ENCODE assay signal across 17 cellular contexts in genomic region chr15:69140306-69140705, GRCh38. TPM values are rescaled to one million over a fixed set of nuclear protein-coding genes. Genes with fewer than 3 reads are reported as not detected.
DNase-seq lines count a peak whose midpoint lies in the region; ATAC-seq and TF ChIP-seq lines count a peak whose summit lies in the region.
"Had no signal": no experiment of that assay in that cellular context is flagged by ENCODE, and none has a peak within 500 bp of the region (broad histone marks: within the 10 kb centered on the region; RNA-seq: fewer than 3 reads in every experiment).

No MANE protein-coding gene starts in this region.

- no peaks in the 10 kb centered on the region for H3K9me3 ChIP-seq in uterus

- TF ChIP-seq CTCF in fibroblast of the aortic adventitia (IDR thresholded peaks at IDR 0.05; ENCODE audit: insufficient read depth, low read length) (no peak), uterus (IDR thresholded peaks at IDR 0.05) (no peak)

- H3K27ac ChIP-seq in uterus: no peak overlapping the region

- H3K4me1 ChIP-seq in uterus: no peaks in the 10 kb centered on the region
- H3K4me1 ChIP-seq: HAP-1 had no signal

- peaks cover 0 to 5% of the 10 kb centered on the region in 2 donors for H3K27me3 ChIP-seq in uterus

- no peak for ATAC-seq in GM18502 (IDR thresholded peaks at IDR 0.05; ENCODE audit: poor library complexity, unreplicated experiment)
- no peak for ATAC-seq in GM18861 (IDR thresholded peaks at IDR 0.05; ENCODE audit: unreplicated experiment)
- ATAC-seq: Panc1, T-helper 17 cell had no signal

- no peaks in the 10 kb centered on the region for H3K36me3 ChIP-seq in uterus
- H3K36me3 ChIP-seq: HAP-1 had no signal

- H3K4me3 ChIP-seq in fibroblast of the aortic adventitia (ENCODE audit: low read depth, low read length): no peak overlapping the region
- no peak overlapping the region for H3K4me3 ChIP-seq in uterus
- H3K4me3 ChIP-seq: HAP-1 had no signal

- DNase-seq in DMS 273 treated with DMSO at 0.1 percent for 48 hours (lab: John Stamatoyannopoulos, UW) (peak; percentile 78), NCI-H1694 (lab: John Stamatoyannopoulos, UW) (peak; percentile 81), NCI-H69 (lab: John Stamatoyannopoulos, UW) (peak; percentile 88), fibroblast of the aortic adventitia (ENCODE audit: low read depth) (peak; percentile 29), uterus (no peak), NCI-H1417 (lab: John Stamatoyannopoulos, UW) (no peak)
- DNase-seq: ACHN; CD4-positive, alpha-beta memory T cell; EL; IMR-90; NCI-H526 treated with DMSO at 0.1 percent for 48 hours; SIG-M5; T-helper 17 cell had no signal

- TF ChIP-seq POLR2A in uterus (IDR thresholded peaks at IDR 0.05): no peak

- intact Hi-C loops in uterus (cut with DNase I; ENCODE audit: low total_unique reads): no loop called here

RNA-seq across cellular contexts. Expression of gene GLCE, which starts 20.1 kb away (rescaled TPM):
- total RNA-seq in fibroblast of the aortic adventitia (ENCODE audit: low replicate concordance) (8.3 and 24.4 TPM in 2 replicates), uterus (10 to 100 TPM in 3 of 4 donors, 1 to 10 TPM in 1; 3.1 to 46.0 (median 14.7) TPM)

Comparison
In these comparisons a context has a peak if more than half of its experiments do, and no peak if none do; other contexts are left out.
1. DNase-seq: peak in DMS 273 treated with DMSO at 0.1 percent for 48 hours (single experiment), NCI-H1694 (single experiment), NCI-H69 (single experiment) and fibroblast of the aortic adventitia (single experiment); none in uterus (0 of 2) and NCI-H1417 (0 of 3).